8 cellular contexts compared by ENCODE assay signal in the genomic region with DNA sequence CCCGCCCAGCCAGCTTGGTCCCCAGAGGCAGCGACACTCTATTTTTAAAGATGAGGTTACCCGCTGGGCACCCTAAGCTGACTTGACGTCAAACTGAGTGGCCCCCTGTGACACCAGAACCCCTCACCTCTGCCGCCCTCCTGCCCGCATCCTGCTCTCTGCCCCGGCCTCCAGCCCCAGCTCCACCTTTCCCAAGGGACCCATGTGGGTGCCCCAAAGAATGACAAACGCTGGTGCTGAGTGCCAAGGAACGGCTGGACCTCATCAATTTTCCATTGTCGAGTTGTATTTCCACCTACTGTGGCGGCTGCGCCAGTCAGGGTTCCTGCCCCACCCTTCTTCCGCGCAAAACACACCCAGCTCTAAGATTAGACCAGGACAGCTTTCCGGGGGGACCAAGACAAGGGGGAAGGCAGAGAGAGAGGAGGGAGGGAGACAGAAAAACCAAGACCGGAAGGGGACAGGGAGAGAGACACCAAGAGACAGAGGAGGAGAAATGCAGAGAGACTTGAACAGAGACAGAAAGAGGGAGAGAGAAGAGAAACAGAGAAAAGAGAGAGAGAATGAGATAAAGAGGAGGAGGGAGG. TPM values are rescaled to one million over a fixed set of nuclear protein-coding genes. Genes with fewer than 3 reads are reported as not detected.
A peak's percentile ranks its signal among the peaks of the same experiment; 100 is the strongest.
DNase-seq lines count a peak whose midpoint lies in the region; ATAC-seq and TF ChIP-seq lines count a peak whose summit lies in the region.

No MANE protein-coding gene starts in this region.

- TF ChIP-seq CTCF in heart left ventricle (IDR thresholded peaks at IDR 0.05): no peak

- no peak for TF ChIP-seq POLR2A in heart left ventricle (IDR thresholded peaks at IDR 0.05)

- peaks cover 0 to 18% (median 0%) of the 10 kb centered on the region in 12 donors for H3K4me1 ChIP-seq in heart left ventricle

- peak overlapping the region; percentile 41 to 85 (median 80) for H3K27ac ChIP-seq in heart left ventricle

- peak overlapping the region in 11 of 12 donors; percentile 52 to 89 (median 70) for H3K4me3 ChIP-seq in heart left ventricle

- 36 to 51% (median 40%) methylated on average over 16 of the region's 16 CpGs for WGBS in heart left ventricle, 4 donors

- H3K27me3 ChIP-seq in heart left ventricle: peaks cover 0 to 25% (median 0%) of the 10 kb centered on the region in 9 donors

- ATAC-seq in heart left ventricle: peak; percentile 33 to 77 (median 42)
- ATAC-seq in stimulated activated effector memory CD8-positive, alpha-beta T cell treated with anti-CD3 and anti-CD28 coated beads, Interleukin-12 subunit alpha, Interleukin-12 subunit beta, amount 100 ng/mL, for 72 hours: peak; percentile 12

- DNase-seq in SIG-M5 treated with dmso at 0.1 percent for 504 hours (lab: John Stamatoyannopoulos, UW; ENCODE audit: unreplicated experiment): peak; percentile 50
- no peak for DNase-seq in SIG-M5 (lab: John Stamatoyannopoulos, UW)
- peak; percentile 12 for DNase-seq in activated CD4-positive, alpha-beta T cell treated with anti-CD3 and anti-CD28 coated beads for 48 hours
- peak in 4 of 5 donors; percentile 32 to 58 (median 40) for DNase-seq in heart left ventricle
- DNase-seq in stimulated activated effector memory CD8-positive, alpha-beta T cell treated with anti-CD3 and anti-CD28 coated beads, Interleukin-12 subunit alpha, Interleukin-12 subunit beta, amount 100 ng/mL, for 72 hours (ENCODE audit: low spot score in 2 of 2): peak in 1 of 2 donors; percentile 55
- no peak for DNase-seq in NCI-H510A treated with DMSO at 0.1 percent for 48 hours (lab: John Stamatoyannopoulos, UW)
- no peak for DNase-seq in NCI-H1105 treated with DMSO at 0.1 percent for 48 hours (lab: John Stamatoyannopoulos, UW)
- DNase-seq in SW480 (ENCODE audit: low spot score): no peak

- peaks cover 20% of the 10 kb centered on the region for H3K4me1 Mint-ChIP-seq in stimulated activated effector memory CD8-positive, alpha-beta T cell treated with anti-CD3 and anti-CD28 coated beads, Interleukin-12 subunit alpha, Interleukin-12 subunit beta, amount 100 ng/mL, for 72 hours

- intact Hi-C loops in heart left ventricle (cut with DNase I): loop anchor here in 3 of 10 donors (5.0 to 10.0 kb wide), 3 partner anchors 54 to 101 kb away; no protein-coding TSS in a partner anchor

- H3K9me3 ChIP-seq in heart left ventricle: no peaks in the 10 kb centered on the region

- no peaks in the 10 kb centered on the region for H3K9me3 Mint-ChIP-seq in stimulated activated effector memory CD8-positive, alpha-beta T cell treated with anti-CD3 and anti-CD28 coated beads, Interleukin-12 subunit alpha, Interleukin-12 subunit beta, amount 100 ng/mL, for 72 hours

- H3K36me3 Mint-ChIP-seq in stimulated activated effector memory CD8-positive, alpha-beta T cell treated with anti-CD3 and anti-CD28 coated beads, Interleukin-12 subunit alpha, Interleukin-12 subunit beta, amount 100 ng/mL, for 72 hours: peaks cover 44% of the 10 kb centered on the region

- H3K36me3 ChIP-seq in heart left ventricle: no peaks in the 10 kb centered on the region

- peak overlapping the region; percentile 96 for H3K27ac Mint-ChIP-seq in stimulated activated effector memory CD8-positive, alpha-beta T cell treated with anti-CD3 and anti-CD28 coated beads, Interleukin-12 subunit alpha, Interleukin-12 subunit beta, amount 100 ng/mL, for 72 hours

- H3K4me3 Mint-ChIP-seq in stimulated activated effector memory CD8-positive, alpha-beta T cell treated with anti-CD3 and anti-CD28 coated beads, Interleukin-12 subunit alpha, Interleukin-12 subunit beta, amount 100 ng/mL, for 72 hours: peak overlapping the region; percentile 96

RNA-seq across cellular contexts. Expression of a gene that starts 2.0 kb away (rescaled TPM):
- total RNA-seq in heart left ventricle: 10 to 100 TPM in 1 of 9 donors, 1 to 10 TPM in 8; 2.8 to 19.1 (median 4.2) TPM
- polyA plus RNA-seq in heart left ventricle: 1 to 10 TPM; 1.8 to 2.4 TPM

Comparison
In these comparisons a context has a peak if more than half of its experiments do, and no peak if none do; other contexts are left out.
1. DNase-seq: peak in SIG-M5 treated with dmso at 0.1 percent for 504 hours (single experiment), activated CD4-positive, alpha-beta T cell treated with anti-CD3 and anti-CD28 coated beads for 48 hours (single experiment) and heart left ventricle (4 of 5); none in SIG-M5 (single experiment), NCI-H510A treated with DMSO at 0.1 percent for 48 hours (single experiment), NCI-H1105 treated with DMSO at 0.1 percent for 48 hours (single experiment) and SW480 (single experiment).